27 cellular contexts compared by ENCODE assay signal in the genomic region with DNA sequence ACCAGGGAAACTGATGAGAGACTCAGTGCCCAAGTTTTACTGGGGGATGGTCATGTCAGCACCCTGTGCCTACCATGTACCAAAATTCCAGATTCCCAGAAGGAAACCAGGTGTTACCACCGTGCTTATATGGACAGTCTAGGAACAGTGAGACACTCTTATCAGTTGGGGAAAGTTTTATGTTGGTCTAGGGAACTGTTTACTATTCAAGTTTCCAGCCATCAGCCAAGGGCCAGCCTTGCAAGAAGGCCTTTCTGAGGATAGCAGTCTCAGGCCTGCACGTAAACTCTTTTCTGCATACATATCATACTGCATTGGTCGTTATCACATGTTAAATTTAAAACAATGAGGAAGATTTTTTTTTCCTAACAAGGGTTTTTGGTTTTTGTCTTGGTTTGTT. TPM values are rescaled to one million over a fixed set of nuclear protein-coding genes. Genes with fewer than 3 reads are reported as not detected.
A peak's percentile ranks its signal among the peaks of the same experiment; 100 is the strongest.
DNase-seq lines count a peak whose midpoint lies in the region; ATAC-seq, FAIRE-seq and TF ChIP-seq lines count a peak whose summit lies in the region.
"Had no signal": no experiment of that assay in that cellular context is flagged by ENCODE, and none has a peak within 500 bp of the region (broad histone marks: within the 10 kb centered on the region; RNA-seq: fewer than 3 reads in every experiment).

No MANE protein-coding gene starts in this region.

- FAIRE-seq in K562 (lab: Jason Lieb, UNC), result no peak
- FAIRE-seq: A204.1, GM12878, GM19239 had no signal

- H3K79me2 ChIP-seq in K562 (ENCODE audit: control insufficient read depth, insufficient read depth, low read length), result no peaks in the 10 kb centered on the region

- H3K4me1 ChIP-seq in K562 (replicated peaks in 1 of 2; ENCODE audit: control insufficient read depth in 2 of 2, insufficient read depth in 2 of 2, low read length in 2 of 2), result peaks cover 0 to 12% of the 10 kb centered on the region in 2 experiments; a peak in 4 of 5 replicates
- H3K4me1 ChIP-seq: BE2C, BLaER1 had no signal

- CTCF ChIA-PET in K562 (lab: Yijun Ruan, JAX; ENCODE audit: low intra/inter-chr PET ratio), result no interaction called here

- TF ChIP-seq RAD21 in K562 (CRISPR knock-in tag; conservative IDR thresholded peaks at IDR 0.05 in 1 of 2, IDR thresholded peaks at IDR 0.05 in 1 of 2), result no peak

- BruUV-seq in K562 (replicated peaks; lab: Mats Ljungman, UMichigan), result no TSS peak

- no peaks in the 10 kb centered on the region for H4K20me1 ChIP-seq in K562 (replicated peaks; ENCODE audit: control insufficient read depth, insufficient read depth, low read length)
- H4K20me1 ChIP-seq: BLaER1 had no signal

- H3K9me3 Mint-ChIP-seq in nephron progenitor cell, result no peaks in the 10 kb centered on the region
- H3K9me3 Mint-ChIP-seq: CD14-positive monocyte; CD4-positive, alpha-beta memory T cell; CD4-positive, CD25-positive, alpha-beta regulatory T cell; CD8-positive, alpha-beta memory T cell had no signal

- TF ChIP-seq POLR2A in K562 (conservative IDR thresholded peaks at IDR 0.05), result no peak

- H3K27me3 Mint-ChIP-seq in nephron progenitor cell (ENCODE audit: low read depth, poor library complexity), result no peaks in the 10 kb centered on the region

- H2AFZ ChIP-seq in K562 (ENCODE audit: low read depth, low read length), result no peak overlapping the region

- TF ChIP-seq CTCF in K562 (IDR thresholded peaks at IDR 0.05 in 2 of 3, conservative IDR thresholded peaks at IDR 0.05 in 1 of 3; ENCODE audit: insufficient read depth in 2 of 3, low read depth in 1 of 3, low read length in 3 of 3) (no peak), nephron progenitor cell (IDR thresholded peaks at IDR 0.05) (no peak)

- no peaks in the 10 kb centered on the region for H3K9me3 ChIP-seq in K562 (replicated peaks; ENCODE audit: control insufficient read depth, insufficient read depth, low read depth, low read length)
- H3K9me3 ChIP-seq: BE2C, BLaER1 had no signal

- H3K36me3 ChIP-seq in K562 (ENCODE audit: control insufficient read depth, insufficient read depth, low read length), result no peaks in the 10 kb centered on the region
- H3K36me3 ChIP-seq: BE2C, BLaER1 had no signal

- no peaks in the 10 kb centered on the region for H3K27me3 ChIP-seq in K562 (ENCODE audit: control insufficient read depth in 2 of 2, insufficient read depth in 2 of 2, low read length in 2 of 2)
- H3K27me3 ChIP-seq: BE2C, BLaER1 had no signal

- no peak overlapping the region for H3K4me3 Mint-ChIP-seq in nephron progenitor cell
- H3K4me3 Mint-ChIP-seq: CD14-positive monocyte; CD4-positive, alpha-beta memory T cell; CD4-positive, CD25-positive, alpha-beta regulatory T cell; CD8-positive, alpha-beta memory T cell had no signal

- peaks cover 10% of the 10 kb centered on the region for H3K4me1 Mint-ChIP-seq in nephron progenitor cell
- H3K4me1 Mint-ChIP-seq: CD14-positive monocyte; CD4-positive, alpha-beta memory T cell; CD4-positive, CD25-positive, alpha-beta regulatory T cell; CD8-positive, alpha-beta memory T cell had no signal

- WGBS in K562 (ENCODE audit: insufficient coverage, low coverage, missing lambda C conversion rate), result 45% methylated on average over 3 of the region's 3 CpGs

- POLR2A ChIA-PET in K562 (lab: Yijun Ruan, JAX), result interaction anchor here (0.6 kb wide), 1 partner anchor 9 kb away, joined by 3 read pairs; no protein-coding TSS in a partner anchor

- in situ Hi-C loops in K562 (cut with MboI), result no loop called here

- TF ChIP-seq EP300 in K562 (IDR thresholded peaks at IDR 0.05; ENCODE audit: low read length), result no peak

- no peaks in the 10 kb centered on the region for H3K9me1 ChIP-seq in K562 (ENCODE audit: control insufficient read depth, insufficient read depth, low read length)

- H3K36me3 Mint-ChIP-seq in nephron progenitor cell (ENCODE audit: low read depth), result peaks cover 3% of the 10 kb centered on the region
- H3K36me3 Mint-ChIP-seq: CD14-positive monocyte; CD4-positive, alpha-beta memory T cell; CD4-positive, CD25-positive, alpha-beta regulatory T cell had no signal

- DNase-seq in K562 (ENCODE audit: extremely low read depth in 1 of 4, low spot score in 3 of 4), result no peak
- DNase-seq in nephron progenitor cell, result no peak
- no peak for DNase-seq in glomerular visceral epithelial cell (ENCODE audit: extremely low spot score)
- DNase-seq: 8988T; ACHN; BE2C; C1 segment of cervical spinal cord; CD4-positive, alpha-beta memory T cell; CD8-positive, alpha-beta memory T cell; COR-L47; DMS 273 treated with DMSO at 0.1 percent for 48 hours; DMS153; DMS53; DMS79; DND-41; EL; GDM1 had no signal

- no peak overlapping the region for H3K4me2 ChIP-seq in K562 (ENCODE audit: insufficient read depth, low read length)
- H3K4me2 ChIP-seq: BLaER1 had no signal

- intact Hi-C loops in K562 (cut with micrococcal nuclease), result no loop called here

- H3K9ac ChIP-seq in K562 (ENCODE audit: insufficient read depth in 1 of 2, low read depth in 2 of 2, low read length in 2 of 2), result no peak overlapping the region
- H3K9ac ChIP-seq: BLaER1 had no signal

- H3K27ac ChIP-seq in K562 (ENCODE audit: extremely low read depth, low read depth, low read length), result no peak overlapping the region
- H3K27ac ChIP-seq: BLaER1 had no signal

- 0 out of 3 replicates have a peak, but pooled peaks have one; percentile 19 for ATAC-seq in K562
- no peak for ATAC-seq in HG03442 (IDR thresholded peaks at IDR 0.05; ENCODE audit: unreplicated experiment)
- no peak for ATAC-seq in HG02938 (IDR thresholded peaks at IDR 0.05; ENCODE audit: unreplicated experiment)
- ATAC-seq: GM12878 had no signal

- H3K27ac Mint-ChIP-seq in nephron progenitor cell, result peak overlapping the region; percentile 36
- H3K27ac Mint-ChIP-seq: CD14-positive monocyte; CD4-positive, alpha-beta memory T cell; CD8-positive, alpha-beta memory T cell had no signal

- no peak overlapping the region for H3K4me3 ChIP-seq in K562
- H3K4me3 ChIP-seq: BLaER1, GM12878 had no signal

RNA-seq across cellular contexts. Expression of a gene that starts 12.6 kb away (rescaled TPM):
- total RNA-seq in K562 (2011; cell fraction: chromatin; rRNA removed; ENCODE audit: low replicate concordance), result 0.53 and 2.8 TPM in 2 replicates
- total RNA-seq in K562 (2011; cell fraction: nucleolus; rRNA removed), result 1.0 and 1.2 TPM in 2 replicates
- total RNA-seq in K562 (2011; cell fraction: nucleoplasm; rRNA removed), result 1.4 and 1.8 TPM in 2 replicates
- 0.08 and 0.09 TPM in 2 replicates for total RNA-seq in K562 (2014; rRNA removed)
- total RNA-seq in K562 (2014; rRNA removed; fragmentation: Illumina TruSeq; extraction: Trizol), result 0.18 and 0.22 TPM in 2 replicates
- 0.04 and 0.22 TPM in 2 replicates for total RNA-seq in K562 (2015; rRNA removed; fragmentation: Illumina TruSeq; extraction: Trizol)
- 0.27 and 0.34 TPM in 2 replicates for total RNA-seq in K562 (2021)
- polyA plus RNA-seq in K562 (2011; rRNA removed), result 0.49 and 0.58 TPM in 2 replicates
- 0.07 and 0.19 TPM in 2 replicates for polyA plus RNA-seq in K562 (2011; cell fraction: cytosol; rRNA removed)
- polyA plus RNA-seq in K562 (2011; cell fraction: nucleus; rRNA removed), result 0.61 and 1.6 TPM in 2 replicates
- polyA plus RNA-seq in K562 (2012), result 0.14 and 0.35 TPM in 2 replicates
- polyA plus RNA-seq in K562 (2014; fragmentation: Illumina TruSeq; extraction: Trizol), result 0.21 and 0.27 TPM in 2 replicates
- polyA plus RNA-seq in K562 (2014; fragmentation: Nextera tagmentation; extraction: Ambion mirVana), result under 1 TPM; 0.18 to 0.21 TPM
- polyA plus RNA-seq in K562 (2014; rRNA removed), result 0.09 TPM in 2 replicates
- polyA minus RNA-seq in K562 (2011; rRNA and poly(A)+ RNA removed), result 0.25 and 0.75 TPM in 2 replicates
- polyA minus RNA-seq in K562 (2011; cell fraction: cytosol; rRNA and poly(A)+ RNA removed), result not detected in 2 replicates
- polyA minus RNA-seq in K562 (2011; cell fraction: nucleus; rRNA and poly(A)+ RNA removed), result 0.54 and 0.78 TPM in 2 replicates
- total RNA-seq: Daoy, G401 had no signal
- polyA plus RNA-seq: CD14-positive monocyte; CD4-positive, alpha-beta memory T cell; CD8-positive, alpha-beta memory T cell had no signal

RNA-seq across cellular contexts. Expression of a gene that starts 19.5 kb away (rescaled TPM):
- 68.5 and 80.5 TPM in 2 replicates for total RNA-seq in K562 (2011; cell fraction: chromatin; rRNA removed; ENCODE audit: low replicate concordance)
- total RNA-seq in K562 (2011; cell fraction: nucleolus; rRNA removed), result 66.4 and 81.6 TPM in 2 replicates
- 80.8 and 97.2 TPM in 2 replicates for total RNA-seq in K562 (2011; cell fraction: nucleoplasm; rRNA removed)
- 15.7 and 18.2 TPM in 2 replicates for total RNA-seq in K562 (2014; rRNA removed)
- total RNA-seq in K562 (2014; rRNA removed; fragmentation: Illumina TruSeq; extraction: Trizol), result 23.7 and 25.0 TPM in 2 replicates
- 22.2 and 23.7 TPM in 2 replicates for total RNA-seq in K562 (2015; rRNA removed; fragmentation: Illumina TruSeq; extraction: Trizol)
- total RNA-seq in K562 (2021), result 20.5 and 22.5 TPM in 2 replicates
- polyA plus RNA-seq in K562 (2011; rRNA removed), result 15.3 and 24.9 TPM in 2 replicates
- polyA plus RNA-seq in K562 (2011; cell fraction: cytosol; rRNA removed), result 13.2 and 16.1 TPM in 2 replicates
- 28.4 and 45.9 TPM in 2 replicates for polyA plus RNA-seq in K562 (2011; cell fraction: nucleus; rRNA removed)
- polyA plus RNA-seq in K562 (2012), result 15.9 and 21.3 TPM in 2 replicates
- polyA plus RNA-seq in K562 (2014; fragmentation: Illumina TruSeq; extraction: Trizol), result 25.3 and 31.4 TPM in 2 replicates
- polyA plus RNA-seq in K562 (2014; fragmentation: Nextera tagmentation; extraction: Ambion mirVana), result 10 to 100 TPM in 1 of 2 experiments, 1 to 10 TPM in 1; 8.0 to 12.9 TPM
- 16.6 and 20.3 TPM in 2 replicates for polyA plus RNA-seq in K562 (2014; rRNA removed)
- polyA minus RNA-seq in K562 (2011; rRNA and poly(A)+ RNA removed), result 21.4 and 35.1 TPM in 2 replicates
- 14.4 and 16.4 TPM in 2 replicates for polyA minus RNA-seq in K562 (2011; cell fraction: cytosol; rRNA and poly(A)+ RNA removed)
- 24.0 and 28.0 TPM in 2 replicates for polyA minus RNA-seq in K562 (2011; cell fraction: nucleus; rRNA and poly(A)+ RNA removed)

RNA-seq across cellular contexts. Expression of a gene that starts 19.8 kb away (rescaled TPM):
- 6.8 and 15.4 TPM in 2 replicates for total RNA-seq in K562 (2011; cell fraction: chromatin; rRNA removed; ENCODE audit: low replicate concordance)
- 7.5 and 9.5 TPM in 2 replicates for total RNA-seq in K562 (2011; cell fraction: nucleolus; rRNA removed)
- 9.6 and 14.4 TPM in 2 replicates for total RNA-seq in K562 (2011; cell fraction: nucleoplasm; rRNA removed)
- 32.6 and 44.7 TPM in 2 replicates for total RNA-seq in K562 (2014; rRNA removed)
- total RNA-seq in K562 (2014; rRNA removed; fragmentation: Illumina TruSeq; extraction: Trizol), result 46.5 and 48.3 TPM in 2 replicates
- 41.1 and 44.5 TPM in 2 replicates for total RNA-seq in K562 (2015; rRNA removed; fragmentation: Illumina TruSeq; extraction: Trizol)
- 31.7 and 36.0 TPM in 2 replicates for total RNA-seq in K562 (2021)
- polyA plus RNA-seq in K562 (2011; rRNA removed), result 42.8 and 49.4 TPM in 2 replicates
- 12.9 and 26.0 TPM in 2 replicates for polyA plus RNA-seq in K562 (2011; cell fraction: cytosol; rRNA removed)
- polyA plus RNA-seq in K562 (2011; cell fraction: nucleus; rRNA removed), result 7.9 and 14.9 TPM in 2 replicates
- 43.0 and 46.8 TPM in 2 replicates for polyA plus RNA-seq in K562 (2012)
- 49.7 and 53.2 TPM in 2 replicates for polyA plus RNA-seq in K562 (2014; fragmentation: Illumina TruSeq; extraction: Trizol)
- polyA plus RNA-seq in K562 (2014; fragmentation: Nextera tagmentation; extraction: Ambion mirVana), result 10 to 100 TPM; 37.9 TPM
- polyA plus RNA-seq in K562 (2014; rRNA removed), result 32.6 and 40.0 TPM in 2 replicates
- 19.4 and 19.7 TPM in 2 replicates for polyA minus RNA-seq in K562 (2011; rRNA and poly(A)+ RNA removed)
- 3.7 and 6.6 TPM in 2 replicates for polyA minus RNA-seq in K562 (2011; cell fraction: cytosol; rRNA and poly(A)+ RNA removed)
- polyA minus RNA-seq in K562 (2011; cell fraction: nucleus; rRNA and poly(A)+ RNA removed), result 2.6 and 5.1 TPM in 2 replicates

RNA-seq across cellular contexts. Expression of a gene that starts 30.4 kb away (rescaled TPM):
- 18.1 and 39.6 TPM in 2 replicates for total RNA-seq in K562 (2011; cell fraction: chromatin; rRNA removed; ENCODE audit: low replicate concordance)
- total RNA-seq in K562 (2011; cell fraction: nucleolus; rRNA removed), result 13.2 and 14.9 TPM in 2 replicates
- total RNA-seq in K562 (2011; cell fraction: nucleoplasm; rRNA removed), result 26.0 and 38.0 TPM in 2 replicates
- total RNA-seq in K562 (2014; rRNA removed) (3.5 and 5.7 TPM in 2 replicates), K562 (2014; rRNA removed; fragmentation: Illumina TruSeq; extraction: Trizol) (5.2 and 8.1 TPM in 2 replicates), K562 (2015; rRNA removed; fragmentation: Illumina TruSeq; extraction: Trizol) (5.3 and 5.9 TPM in 2 replicates), K562 (2021) (5.7 and 8.5 TPM in 2 replicates)
- polyA plus RNA-seq in K562 (2011; rRNA removed) (12.5 and 13.9 TPM in 2 replicates), K562 (2014; fragmentation: Illumina TruSeq; extraction: Trizol) (5.4 and 7.1 TPM in 2 replicates), K562 (2014; fragmentation: Nextera tagmentation; extraction: Ambion mirVana) (1 to 10 TPM in 1 of 2 experiments, under 1 TPM in 1; 0.55 to 1.8 TPM), K562 (2014; rRNA removed) (3.4 and 3.5 TPM in 2 replicates)
- polyA plus RNA-seq in K562 (2011; cell fraction: cytosol; rRNA removed), result 4.9 and 5.3 TPM in 2 replicates
- polyA plus RNA-seq in K562 (2011; cell fraction: nucleus; rRNA removed), result 3.7 and 8.0 TPM in 2 replicates
- polyA plus RNA-seq in K562 (2012), result 3.3 and 7.4 TPM in 2 replicates
- polyA minus RNA-seq in K562 (2011; rRNA and poly(A)+ RNA removed), result 9.5 and 11.0 TPM in 2 replicates
- 1.8 and 2.4 TPM in 2 replicates for polyA minus RNA-seq in K562 (2011; cell fraction: cytosol; rRNA and poly(A)+ RNA removed)
- polyA minus RNA-seq in K562 (2011; cell fraction: nucleus; rRNA and poly(A)+ RNA removed), result 5.1 and 8.7 TPM in 2 replicates

RNA-seq across cellular contexts. Expression of a gene that starts 30.6 kb away (rescaled TPM):
- 176 and 400 TPM in 2 replicates for total RNA-seq in K562 (2011; cell fraction: chromatin; rRNA removed; ENCODE audit: low replicate concordance)
- 273 and 316 TPM in 2 replicates for total RNA-seq in K562 (2011; cell fraction: nucleolus; rRNA removed)
- total RNA-seq in K562 (2011; cell fraction: nucleoplasm; rRNA removed), result 218 and 223 TPM in 2 replicates
- total RNA-seq in K562 (2014; rRNA removed) (45.7 and 55.3 TPM in 2 replicates), K562 (2014; rRNA removed; fragmentation: Illumina TruSeq; extraction: Trizol) (22.5 and 26.1 TPM in 2 replicates), K562 (2015; rRNA removed; fragmentation: Illumina TruSeq; extraction: Trizol) (39.2 and 40.8 TPM in 2 replicates), K562 (2021) (79.5 and 81.7 TPM in 2 replicates)
- polyA plus RNA-seq in K562 (2011; rRNA removed) (60.9 and 92.0 TPM in 2 replicates), K562 (2014; fragmentation: Illumina TruSeq; extraction: Trizol) (52.1 and 55.8 TPM in 2 replicates), K562 (2014; fragmentation: Nextera tagmentation; extraction: Ambion mirVana) (1 to 10 TPM; 1.7 to 5.0 TPM), K562 (2014; rRNA removed) (50.1 and 62.9 TPM in 2 replicates)
- 76.7 and 89.6 TPM in 2 replicates for polyA plus RNA-seq in K562 (2011; cell fraction: cytosol; rRNA removed)
- 482 and 572 TPM in 2 replicates for polyA plus RNA-seq in K562 (2011; cell fraction: nucleus; rRNA removed)
- 38.4 and 79.3 TPM in 2 replicates for polyA plus RNA-seq in K562 (2012)
- polyA minus RNA-seq in K562 (2011; rRNA and poly(A)+ RNA removed), result 61.5 and 64.9 TPM in 2 replicates
- polyA minus RNA-seq in K562 (2011; cell fraction: cytosol; rRNA and poly(A)+ RNA removed), result 52.2 and 52.3 TPM in 2 replicates
- polyA minus RNA-seq in K562 (2011; cell fraction: nucleus; rRNA and poly(A)+ RNA removed), result 97.6 and 154 TPM in 2 replicates
